In genomic region chr14:93974833-93975232, GRCh38 we compare ENCODE assay signal across 1 cellular context.
TF ChIP-seq lines count a peak whose summit lies in the region.

No MANE protein-coding gene starts in this region.

TF ChIP-seq in SK-N-SH, 30 proteins besides CTCF, POLR2A, EP300 and RAD21 (continued from another document):
- no peak for TF ChIP-seq TEAD4 (IDR thresholded peaks at IDR 0.05; ENCODE audit: borderline replicate concordance, insufficient read depth)
- no peak for TF ChIP-seq TAF1 (IDR thresholded peaks at IDR 0.05; ENCODE audit: borderline replicate concordance, low read depth, low read length)
- TF ChIP-seq REST (IDR thresholded peaks at IDR 0.05; ENCODE audit: low read depth, low read length) = no peak
- no peak for TF ChIP-seq MEF2A (IDR thresholded peaks at IDR 0.05; ENCODE audit: borderline replicate concordance, low read depth)
- no peak for TF ChIP-seq TCF12 (IDR thresholded peaks at IDR 0.05)
- no peak for TF ChIP-seq CHD2 (IDR thresholded peaks at IDR 0.05; ENCODE audit: low read length, partially characterized antibody)
- TF ChIP-seq YY1 (IDR thresholded peaks at IDR 0.05; ENCODE audit: low read depth) = no peak
